8 cellular contexts compared by ENCODE assay signal in genomic region chr15:41493205-41493901, GRCh38. TPM values are rescaled to one million over a fixed set of nuclear protein-coding genes. Genes with fewer than 3 reads are reported as not detected.
DNase-seq lines count a peak whose midpoint lies in the region; FAIRE-seq and TF ChIP-seq lines count a peak whose summit lies in the region.

Gene ITPKA, plus strand, starts transcription at chr15:41493874. Its CDS starts 54 bp downstream, at chr15:41493928.

- H3K9ac ChIP-seq in MM.1S (ENCODE audit: low read length), result peak within 1 kb of the TSS; percentile 78
- H3K9ac ChIP-seq in astrocyte (ENCODE audit: low read length), result peak within 1 kb of the TSS; percentile 78
- H3K9ac ChIP-seq in skeletal muscle tissue (ENCODE audit: low read depth in 1 of 3, low read length in 3 of 3), result peak within 1 kb of the TSS; percentile 48 to 66 (median 51)

- peak; percentile 36 for DNase-seq in GM12864 (ENCODE audit: low read depth)
- DNase-seq in HAP-1 (ENCODE audit: low spot score in 2 of 2), result peak; percentile 83 to 94
- peak; percentile 87 for DNase-seq in MM.1S
- peak; percentile 68 for DNase-seq in T-helper 22 cell (ENCODE audit: low read depth)
- peak; percentile 42 for DNase-seq in astrocyte (ENCODE audit: low read depth)
- DNase-seq in superior temporal gyrus (ENCODE audit: extremely low spot score), result no peak

- peak within 1 kb of the TSS; percentile 80; the same call in 1 of the 2 replicates for H3K27ac ChIP-seq in MM.1S (ENCODE audit: low read length)
- H3K27ac ChIP-seq in astrocyte (ENCODE audit: low read depth, low read length), result peak within 1 kb of the TSS; percentile 22
- H3K27ac ChIP-seq in skeletal muscle tissue (ENCODE audit: low read depth, low read length), result no peak within 1 kb of the TSS

- H3F3A ChIP-seq in MM.1S (ENCODE audit: insufficient read depth, low read length), result peaks cover 12% of the 10 kb centered on the region; the same call in 1 of the 2 replicates

- H3K4me3 Mint-ChIP-seq in astrocyte (ENCODE audit: unreplicated experiment), result peak within 1 kb of the TSS; percentile 80

- H3K9me3 ChIP-seq in HAP-1 (no peaks in the 10 kb centered on the region), MM.1S (replicated peaks; ENCODE audit: insufficient read depth, low read length) (no peaks in the 10 kb centered on the region), astrocyte (ENCODE audit: insufficient read depth, low read depth, low read length) (no peaks in the 10 kb centered on the region), skeletal muscle tissue (ENCODE audit: control insufficient read depth in 3 of 3, low read length in 3 of 3) (no peaks in the 10 kb centered on the region)

- H3K27me3 ChIP-seq in HAP-1 (ENCODE audit: low read depth), result no peaks in the 10 kb centered on the region
- H3K27me3 ChIP-seq in MM.1S (replicated peaks; ENCODE audit: insufficient read depth, low read length), result no peaks in the 10 kb centered on the region
- peaks cover 32% of the 10 kb centered on the region for H3K27me3 ChIP-seq in astrocyte (ENCODE audit: insufficient read depth, low read length)
- H3K27me3 ChIP-seq in skeletal muscle tissue (ENCODE audit: control insufficient read depth in 3 of 3, insufficient read depth in 3 of 3, low read length in 3 of 3), result peaks cover 40 to 72% (median 53%) of the 10 kb centered on the region in 3 donors

- peak within 1 kb of the TSS; percentile 56 for H3K4me3 ChIP-seq in GM12864 (ENCODE audit: low read depth, low read length)
- peak within 1 kb of the TSS; percentile 44 for H3K4me3 ChIP-seq in HAP-1
- H3K4me3 ChIP-seq in MM.1S (ENCODE audit: low read length), result peak within 1 kb of the TSS; percentile 81
- H3K4me3 ChIP-seq in astrocyte (ENCODE audit: insufficient read depth, low read depth, low read length), result peak within 1 kb of the TSS; percentile 62
- H3K4me3 ChIP-seq in iPS-11a (ENCODE audit: low read depth, low read length), result peak within 1 kb of the TSS; percentile 35
- H3K4me3 ChIP-seq in skeletal muscle tissue (ENCODE audit: low read length in 3 of 3), result peak within 1 kb of the TSS; percentile 62 to 73 (median 71)

- H3K9me3 Mint-ChIP-seq in astrocyte (ENCODE audit: unreplicated experiment), result no peaks in the 10 kb centered on the region

- peaks cover 14% of the 10 kb centered on the region for H3K4me1 ChIP-seq in HAP-1
- peaks cover 5% of the 10 kb centered on the region; the same call in 1 of the 2 replicates for H3K4me1 ChIP-seq in MM.1S (ENCODE audit: low read length)
- peaks cover 38% of the 10 kb centered on the region for H3K4me1 ChIP-seq in astrocyte (ENCODE audit: insufficient read depth, low read length)
- peaks cover 12 to 31% (median 24%) of the 10 kb centered on the region in 3 donors for H3K4me1 ChIP-seq in skeletal muscle tissue (ENCODE audit: control insufficient read depth in 3 of 3, insufficient read depth in 3 of 3, low read length in 3 of 3)

- peaks cover 36% of the 10 kb centered on the region for H3K27me3 Mint-ChIP-seq in astrocyte (ENCODE audit: low read depth, unreplicated experiment)

- in situ Hi-C loops in HAP-1 (cut with MboI; ENCODE audit: low sequenced_read_pairs), result no loop called here

- FAIRE-seq in astrocyte (lab: Jason Lieb, UNC), result no peak

- H4K20me1 ChIP-seq in MM.1S (ENCODE audit: insufficient read depth, low read length) (no peaks in the 10 kb centered on the region), astrocyte (ENCODE audit: insufficient read depth, low read length) (no peaks in the 10 kb centered on the region)

- no peaks in the 10 kb centered on the region for H3K79me2 ChIP-seq in MM.1S (ENCODE audit: low read length)
- no peaks in the 10 kb centered on the region for H3K79me2 ChIP-seq in astrocyte (ENCODE audit: insufficient read depth, low read length)

- H2AFZ ChIP-seq in MM.1S (ENCODE audit: low read length) (peak within 1 kb of the TSS; percentile 98), astrocyte (ENCODE audit: low read depth, low read length) (peak within 1 kb of the TSS; percentile 77)

- peak within 1 kb of the TSS; percentile 34 for H3K27ac Mint-ChIP-seq in astrocyte (ENCODE audit: unreplicated experiment)

- H3K4me2 ChIP-seq in MM.1S (ENCODE audit: low read depth, low read length), result peak within 1 kb of the TSS; percentile 99
- peak within 1 kb of the TSS; percentile 94 for H3K4me2 ChIP-seq in astrocyte (ENCODE audit: low read length)

- TF ChIP-seq CTCF in GM12864 (IDR thresholded peaks at IDR 0.05; ENCODE audit: low read depth, low read length, missing control alignments), result no peak
- TF ChIP-seq CTCF in MM.1S (IDR thresholded peaks at IDR 0.05; ENCODE audit: low read length), result no peak
- no peak for TF ChIP-seq CTCF in astrocyte (IDR thresholded peaks at IDR 0.05; ENCODE audit: insufficient read depth, low read depth, low read length)

- H3K4me1 Mint-ChIP-seq in astrocyte (ENCODE audit: low read depth, unreplicated experiment), result peaks cover 17% of the 10 kb centered on the region

- no peaks in the 10 kb centered on the region for H3K36me3 ChIP-seq in HAP-1 (replicated peaks)
- no peaks in the 10 kb centered on the region for H3K36me3 ChIP-seq in MM.1S (replicated peaks; ENCODE audit: insufficient read depth, low read length)
- no peaks in the 10 kb centered on the region for H3K36me3 ChIP-seq in astrocyte (ENCODE audit: insufficient read depth, low read length)
- H3K36me3 ChIP-seq in skeletal muscle tissue (ENCODE audit: control insufficient read depth in 3 of 3, insufficient read depth in 3 of 3, low read length in 3 of 3), result no peaks in the 10 kb centered on the region

- peaks cover 5% of the 10 kb centered on the region for H3K36me3 Mint-ChIP-seq in astrocyte (ENCODE audit: low read depth, unreplicated experiment)

- H3K9me2 ChIP-seq in MM.1S (replicated peaks; ENCODE audit: insufficient read depth, low read length), result no peaks in the 10 kb centered on the region

RNA-seq across cellular contexts. Expression of gene ITPKA, which starts in this region (rescaled TPM):
- total RNA-seq in astrocyte (1.0 and 1.2 TPM in 2 replicates), skeletal muscle tissue (not detected)
